In genomic region chr16:67873435-67874146, GRCh38 we compare ENCODE assay signal across 8 cellular contexts. TPM values are rescaled to one million over a fixed set of nuclear protein-coding genes. Genes with fewer than 3 reads are reported as not detected.
DNase-seq lines count a peak whose midpoint lies in the region; ATAC-seq lines count a peak whose summit lies in the region.

No MANE protein-coding gene starts in this region.

- POLR2A ChIA-PET in naive thymus-derived CD8-positive, alpha-beta T cell (lab: Charles Lee), result interaction anchor here (0.5 to 2.6 kb wide), 21 partner anchors 10 to 845 kb away, joined by 3 to 15 read pairs (median 4); partner anchors contain the start of genes CTCF, NFATC3, NRN1L and PSKH1

- no peak for ATAC-seq in naive thymus-derived CD8-positive, alpha-beta T cell

- DNase-seq in DMS 273 (lab: John Stamatoyannopoulos, UW; ENCODE audit: unreplicated experiment), result peak; percentile 55
- no peak for DNase-seq in DMS 273 treated with DMSO at 0.1 percent for 48 hours (lab: John Stamatoyannopoulos, UW)
- peak; percentile 23 for DNase-seq in dermis blood vessel endothelial cell
- no peak for DNase-seq in naive thymus-derived CD8-positive, alpha-beta T cell
- no peak for DNase-seq in pons (ENCODE audit: low spot score)
- DNase-seq in iPS-NIHi7 (ENCODE audit: extremely low spot score), result no peak
- no peak for DNase-seq in SW 1271 (lab: John Stamatoyannopoulos, UW)

- H3K27ac Mint-ChIP-seq in naive thymus-derived CD8-positive, alpha-beta T cell, result peak overlapping the region; percentile 70 to 95 (median 94)

- H3K27ac ChIP-seq in KOPT-K1 (ENCODE audit: low read depth, low read length, poor library complexity, severe bottlenecking), result peak overlapping the region; percentile 85

- no peaks in the 10 kb centered on the region for H3K27me3 Mint-ChIP-seq in naive thymus-derived CD8-positive, alpha-beta T cell

- H3K4me1 Mint-ChIP-seq in naive thymus-derived CD8-positive, alpha-beta T cell, result peaks cover 20 to 39% (median 33%) of the 10 kb centered on the region in 4 donors

- H3K9me3 ChIP-seq in KOPT-K1 (ENCODE audit: insufficient read depth, low read length, poor library complexity, severe bottlenecking), result no peaks in the 10 kb centered on the region

- H3K9me3 Mint-ChIP-seq in naive thymus-derived CD8-positive, alpha-beta T cell, result no peaks in the 10 kb centered on the region

- peaks cover 72% of the 10 kb centered on the region for H3K36me3 ChIP-seq in KOPT-K1 (ENCODE audit: insufficient read depth, low read length)

- peak overlapping the region; percentile 87 to 95 (median 90) for H3K4me3 Mint-ChIP-seq in naive thymus-derived CD8-positive, alpha-beta T cell

- H3K36me3 Mint-ChIP-seq in naive thymus-derived CD8-positive, alpha-beta T cell, result peaks cover 0 to 44% (median 8%) of the 10 kb centered on the region in 3 donors

RNA-seq across cellular contexts. Expression of gene EDC4, which starts 0.7 kb away (rescaled TPM):
- total RNA-seq in dermis blood vessel endothelial cell, result 58.2 and 85.1 TPM in 2 replicates
- 100 to 1,000 TPM; 123 to 136 TPM for total RNA-seq in naive thymus-derived CD8-positive, alpha-beta T cell
- polyA plus RNA-seq in naive thymus-derived CD8-positive, alpha-beta T cell, result 10 to 100 TPM; 22.7 to 44.0 (median 40.8) TPM

RNA-seq across cellular contexts. Expression of gene NRN1L, which starts 11.1 kb away (rescaled TPM):
- 0.14 and 0.51 TPM in 2 replicates for total RNA-seq in dermis blood vessel endothelial cell
- total RNA-seq in naive thymus-derived CD8-positive, alpha-beta T cell, result 1 to 10 TPM; 2.6 to 5.3 TPM
- not detected for polyA plus RNA-seq in naive thymus-derived CD8-positive, alpha-beta T cell

RNA-seq across cellular contexts. Expression of gene PSKH1, which starts 19.5 kb away (rescaled TPM):
- total RNA-seq in dermis blood vessel endothelial cell, result 24.7 and 30.8 TPM in 2 replicates
- total RNA-seq in naive thymus-derived CD8-positive, alpha-beta T cell, result 10 to 100 TPM; 26.6 to 28.6 TPM
- polyA plus RNA-seq in naive thymus-derived CD8-positive, alpha-beta T cell, result 10 to 100 TPM; 20.8 to 34.5 (median 22.2) TPM

RNA-seq across cellular contexts. Expression of gene CENPT, which starts 26.1 kb away (rescaled TPM):
- total RNA-seq in dermis blood vessel endothelial cell, result 21.7 and 30.0 TPM in 2 replicates
- total RNA-seq in naive thymus-derived CD8-positive, alpha-beta T cell, result 100 to 1,000 TPM; 108 to 117 TPM
- polyA plus RNA-seq in naive thymus-derived CD8-positive, alpha-beta T cell, result 10 to 100 TPM; 11.8 to 17.8 (median 13.1) TPM

RNA-seq across cellular contexts. Expression of gene NUTF2, which starts 26.9 kb away (rescaled TPM):
- total RNA-seq in dermis blood vessel endothelial cell, result 176 and 260 TPM in 2 replicates
- 10 to 100 TPM; 37.0 to 40.6 TPM for total RNA-seq in naive thymus-derived CD8-positive, alpha-beta T cell
- polyA plus RNA-seq in naive thymus-derived CD8-positive, alpha-beta T cell, result 100 to 1,000 TPM; 109 to 124 (median 114) TPM

Comparison
In these comparisons a context has a peak if more than half of its experiments do, and no peak if none do; other contexts are left out.
1. DNase-seq: peak in DMS 273 (single experiment) and dermis blood vessel endothelial cell (single experiment); none in DMS 273 treated with DMSO at 0.1 percent for 48 hours (single experiment), naive thymus-derived CD8-positive, alpha-beta T cell (0 of 10), pons (single experiment), iPS-NIHi7 (single experiment) and SW 1271 (0 of 2).